ENCODE assay signal across 2 cellular contexts in the genomic region with DNA sequence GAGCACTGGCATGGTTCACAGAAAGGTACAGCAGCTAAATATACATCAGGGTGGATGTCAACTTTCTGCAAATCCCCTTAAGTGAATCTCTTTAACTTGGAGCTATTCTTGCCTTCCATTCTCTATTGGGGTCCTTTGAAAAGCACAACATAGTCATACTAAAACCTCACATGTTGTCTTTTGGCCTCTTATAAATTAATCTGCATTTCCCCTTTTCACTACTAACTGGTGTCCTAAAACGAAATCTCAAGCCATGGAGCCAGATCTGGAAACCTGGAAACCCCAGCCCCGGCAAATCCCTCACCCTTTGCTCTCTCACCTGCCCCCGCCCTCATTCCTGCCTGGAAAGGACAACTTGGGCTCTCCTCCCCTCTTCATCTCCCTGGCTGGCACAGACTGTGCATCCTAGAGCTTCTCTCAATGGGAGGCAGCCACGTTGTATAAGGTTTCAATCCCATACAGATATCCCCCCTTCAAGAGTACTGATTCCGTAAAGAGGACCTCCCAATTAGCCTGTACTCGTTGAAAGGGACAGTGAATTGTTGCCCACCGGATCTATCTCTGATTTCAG.
TF ChIP-seq lines count a peak whose summit lies in the region.

No MANE protein-coding gene starts in this region.

TF ChIP-seq in A549, 52 proteins besides CTCF, POLR2A, EP300 and RAD21 (continued from another document):
- TF ChIP-seq HOXA7 (CRISPR knock-in tag; IDR thresholded peaks at IDR 0.05), result no peak
- TF ChIP-seq, protein P1, sequence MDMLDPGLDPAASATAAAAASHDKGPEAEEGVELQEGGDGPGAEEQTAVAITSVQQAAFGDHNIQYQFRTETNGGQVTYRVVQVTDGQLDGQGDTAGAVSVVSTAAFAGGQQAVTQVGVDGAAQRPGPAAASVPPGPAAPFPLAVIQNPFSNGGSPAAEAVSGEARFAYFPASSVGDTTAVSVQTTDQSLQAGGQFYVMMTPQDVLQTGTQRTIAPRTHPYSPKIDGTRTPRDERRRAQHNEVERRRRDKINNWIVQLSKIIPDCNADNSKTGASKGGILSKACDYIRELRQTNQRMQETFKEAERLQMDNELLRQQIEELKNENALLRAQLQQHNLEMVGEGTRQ (IDR thresholded peaks at IDR 0.05), result no peak
- no peak for TF ChIP-seq ESRRA (IDR thresholded peaks at IDR 0.05; ENCODE audit: borderline replicate concordance, low read length)
- no peak for TF ChIP-seq HOXB13 (CRISPR knock-in tag; IDR thresholded peaks at IDR 0.05; ENCODE audit: low read depth)
- TF ChIP-seq CEBPB (IDR thresholded peaks at IDR 0.05), result no peak
- no peak for TF ChIP-seq SREBF2 (IDR thresholded peaks at IDR 0.05)
- TF ChIP-seq MYC (IDR thresholded peaks at IDR 0.05; ENCODE audit: borderline replicate concordance, low read length), result no peak
- TF ChIP-seq TP53 (CRISPR knock-in tag; IDR thresholded peaks at IDR 0.05), result no peak

TF ChIP-seq in HEK293, 187 proteins besides CTCF, POLR2A, EP300 and RAD21 (continued from another document):
- TF ChIP-seq AEBP2 (tag by site-specific recombination; IDR thresholded peaks at IDR 0.05; ENCODE audit: borderline replicate concordance) (no peak), FEZF1 (tag by site-specific recombination; IDR thresholded peaks at IDR 0.05) (no peak), ZNF558 (tag by site-specific recombination; IDR thresholded peaks at IDR 0.05) (no peak), ZNF837 (tag by site-specific recombination; IDR thresholded peaks at IDR 0.05) (no peak), ZNF221 (tag by site-specific recombination; IDR thresholded peaks at IDR 0.05; ENCODE audit: borderline replicate concordance) (no peak), ZNF423 (tag by site-specific recombination; IDR thresholded peaks at IDR 0.05) (no peak), ZNF544 (tag by site-specific recombination; IDR thresholded peaks at IDR 0.05) (no peak), ZBTB8A (tag by site-specific recombination; IDR thresholded peaks at IDR 0.05) (no peak), ZNF623 (tag by site-specific recombination; IDR thresholded peaks at IDR 0.05) (no peak), ZFP41 (tag by site-specific recombination; IDR thresholded peaks at IDR 0.05; ENCODE audit: borderline replicate concordance) (no peak), TCF7L2 (IDR thresholded peaks at IDR 0.05; ENCODE audit: borderline replicate concordance, low read depth, low read length) (no peak)
- TF ChIP-seq, protein P2, sequence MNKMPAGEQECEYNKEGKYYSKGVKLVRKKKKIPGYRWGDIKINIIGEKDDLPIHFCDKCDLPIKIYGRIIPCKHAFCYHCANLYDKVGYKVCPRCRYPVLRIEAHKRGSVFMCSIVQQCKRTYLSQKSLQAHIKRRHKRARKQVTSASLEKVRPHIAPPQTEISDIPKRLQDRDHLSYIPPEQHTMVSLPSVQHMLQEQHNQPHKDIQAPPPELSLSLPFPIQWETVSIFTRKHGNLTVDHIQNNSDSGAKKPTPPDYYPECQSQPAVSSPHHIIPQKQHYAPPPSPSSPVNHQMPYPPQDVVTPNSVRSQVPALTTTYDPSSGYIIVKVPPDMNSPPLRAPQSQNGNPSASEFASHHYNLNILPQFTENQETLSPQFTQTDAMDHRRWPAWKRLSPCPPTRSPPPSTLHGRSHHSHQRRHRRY (tag by site-specific recombination; IDR thresholded peaks at IDR 0.05), result no peak
